ENCODE assay signal across 8 cellular contexts in the genomic region with DNA sequence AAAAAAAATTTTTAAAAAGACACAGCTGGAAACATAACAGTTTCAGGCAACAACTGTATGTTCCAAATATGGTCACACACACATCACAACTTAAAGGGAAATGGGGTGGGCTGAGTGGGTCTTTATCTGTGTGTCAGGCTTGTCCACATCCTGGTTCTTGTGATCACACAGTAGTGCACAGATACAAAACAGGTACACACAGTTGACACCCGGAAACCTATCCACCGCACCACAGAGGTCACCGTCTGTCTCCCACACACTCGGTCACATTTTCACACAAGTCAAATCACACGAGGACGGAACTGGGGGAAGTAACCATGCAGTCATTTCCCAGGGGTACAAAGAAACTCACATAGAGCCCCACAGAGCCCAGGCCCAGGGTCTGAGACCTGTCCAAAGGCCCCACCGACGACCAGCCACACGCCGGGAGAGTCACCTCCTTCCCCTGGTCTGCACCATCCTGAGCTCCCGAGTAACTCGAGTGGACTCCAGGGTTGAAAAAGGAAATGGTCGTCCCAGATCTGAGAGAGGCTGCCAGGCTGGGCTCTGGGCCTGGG. TPM values are rescaled to one million over a fixed set of nuclear protein-coding genes. Genes with fewer than 3 reads are reported as not detected.
A peak's percentile ranks its signal among the peaks of the same experiment; 100 is the strongest.
DNase-seq lines count a peak whose midpoint lies in the region; ATAC-seq and TF ChIP-seq lines count a peak whose summit lies in the region.

No MANE protein-coding gene starts in this region.

- no peaks in the 10 kb centered on the region for H3K27me3 ChIP-seq in WERI-Rb-1 (ENCODE audit: insufficient read depth, low read depth, severe bottlenecking)
- H3K27me3 ChIP-seq in endodermal cell (ENCODE audit: control insufficient read depth, insufficient read depth, low read length, poor library complexity, severe bottlenecking): no peaks in the 10 kb centered on the region

- H3K27ac ChIP-seq in WERI-Rb-1 (no peak overlapping the region), endodermal cell (ENCODE audit: low read depth, low read length) (no peak overlapping the region)

- H3K36me3 ChIP-seq in WERI-Rb-1 (peaks cover 25% of the 10 kb centered on the region), endodermal cell (ENCODE audit: control insufficient read depth, insufficient read depth, low read length) (peaks cover 24% of the 10 kb centered on the region)

- WGBS in endodermal cell (ENCODE audit: insufficient coverage in 1 of 2, insufficient read length in 1 of 2), 2 experiments: 87 to 88% methylated on average over 6 to 13 of the region's 13 CpGs

- TF ChIP-seq POLR2A in GM19193 (IDR thresholded peaks at IDR 0.05; ENCODE audit: extremely low read depth, insufficient read depth, insufficient read length): peak; percentile 55

- peaks cover 29% of the 10 kb centered on the region for H3K36me3 Mint-ChIP-seq in endodermal cell (ENCODE audit: low read depth)

- DNase-seq in activated CD8-positive, alpha-beta memory T cell treated with anti-CD3 and anti-CD28 coated beads, Interleukin-2, amount 50 U/mL, for 1 hour (ENCODE audit: extremely low read depth): peak; percentile 80
- DNase-seq in mucosa of gallbladder (ENCODE audit: low spot score) (peak; percentile 61), WERI-Rb-1 (no peak), endodermal cell (no peak), dedifferentiated amniotic fluid mesenchymal stem cell (ENCODE audit: extremely low spot score) (no peak), GM03348 (ENCODE audit: low spot score) (no peak)

- H3K4me3 ChIP-seq in WERI-Rb-1 (ENCODE audit: low read depth, low read length) (no peak overlapping the region), endodermal cell (ENCODE audit: low read length) (no peak overlapping the region)

- no peak overlapping the region for H3K27ac Mint-ChIP-seq in endodermal cell

- TF ChIP-seq CTCF in WERI-Rb-1 (IDR thresholded peaks at IDR 0.05; ENCODE audit: low read depth, low read length) (no peak), endodermal cell (conservative IDR thresholded peaks at IDR 0.05) (no peak)

- H3K9ac ChIP-seq in endodermal cell (ENCODE audit: extremely low read depth, low read length, poor library complexity, severe bottlenecking): no peak overlapping the region

- H3K4me1 ChIP-seq in endodermal cell (ENCODE audit: control insufficient read depth, insufficient read depth, low read length): peaks cover 3% of the 10 kb centered on the region

- H3K27me3 Mint-ChIP-seq in endodermal cell (ENCODE audit: insufficient read depth): peaks cover 6% of the 10 kb centered on the region

- peak; percentile 35 for ATAC-seq in HG03439 (IDR thresholded peaks at IDR 0.05; ENCODE audit: unreplicated experiment)

- no peak overlapping the region for H3K4me3 Mint-ChIP-seq in endodermal cell

- H3K4me1 Mint-ChIP-seq in endodermal cell: peaks cover 7% of the 10 kb centered on the region

- no peaks in the 10 kb centered on the region for H3K9me3 Mint-ChIP-seq in endodermal cell

- no peaks in the 10 kb centered on the region for H3K9me3 ChIP-seq in WERI-Rb-1 (ENCODE audit: severe bottlenecking)
- H3K9me3 ChIP-seq in endodermal cell (ENCODE audit: control insufficient read depth, low read length): no peaks in the 10 kb centered on the region

RNA-seq across cellular contexts. Expression of gene PPAN, which starts 1.4 kb away (rescaled TPM):
- total RNA-seq in mucosa of gallbladder (35.0 TPM), endodermal cell (10 to 100 TPM; 40.3 to 54.0 TPM)
- 31.6 TPM for polyA plus RNA-seq in endodermal cell (2013, experiment 1 of 2)
- polyA plus RNA-seq in endodermal cell (2013, experiment 2 of 2): 28.0 TPM

RNA-seq across cellular contexts. Expression of gene ANGPTL6, which starts 2.3 kb away (rescaled TPM):
- total RNA-seq in mucosa of gallbladder: 1.2 TPM
- total RNA-seq in endodermal cell: not detected
- 0.14 TPM for polyA plus RNA-seq in endodermal cell (2013, experiment 1 of 2)
- 0.29 TPM for polyA plus RNA-seq in endodermal cell (2013, experiment 2 of 2)

RNA-seq across cellular contexts. Expression of gene P2RY11, which starts 6.8 kb away (rescaled TPM):
- total RNA-seq in mucosa of gallbladder: 17.8 TPM
- total RNA-seq in endodermal cell: 10 to 100 TPM in 1 of 2 donors, 1 to 10 TPM in 1; 9.0 to 14.8 TPM
- 6.3 TPM for polyA plus RNA-seq in endodermal cell (2013, experiment 1 of 2)
- polyA plus RNA-seq in endodermal cell (2013, experiment 2 of 2): 5.1 TPM

RNA-seq across cellular contexts. Expression of gene EIF3G, which starts 15.0 kb away (rescaled TPM):
- total RNA-seq in mucosa of gallbladder: 227 TPM
- 100 to 1,000 TPM; 216 to 257 TPM for total RNA-seq in endodermal cell
- 179 TPM for polyA plus RNA-seq in endodermal cell (2013, experiment 1 of 2)
- 159 TPM for polyA plus RNA-seq in endodermal cell (2013, experiment 2 of 2)

RNA-seq across cellular contexts. Expression of gene SHFL, which starts 18.6 kb away (rescaled TPM):
- total RNA-seq in mucosa of gallbladder (71.4 TPM), endodermal cell (10 to 100 TPM in 1 of 2 donors, 1 to 10 TPM in 1; 8.2 to 15.0 TPM)
- 1.1 TPM for polyA plus RNA-seq in endodermal cell (2013, experiment 1 of 2)
- polyA plus RNA-seq in endodermal cell (2013, experiment 2 of 2): 1.4 TPM

Comparison
In these comparisons a context has a peak if more than half of its experiments do, and no peak if none do; other contexts are left out.
1. DNase-seq: peak in activated CD8-positive, alpha-beta memory T cell treated with anti-CD3 and anti-CD28 coated beads, Interleukin-2, amount 50 U/mL, for 1 hour (single experiment) and mucosa of gallbladder (single experiment); none in WERI-Rb-1 (single experiment), endodermal cell (single experiment), dedifferentiated amniotic fluid mesenchymal stem cell (single experiment) and GM03348 (single experiment).